In genomic region chr17:40633871-40634270, GRCh38 we compare ENCODE assay signal across 28 cellular contexts. TPM values are rescaled to one million over a fixed set of nuclear protein-coding genes. Genes with fewer than 3 reads are reported as not detected.
A peak's percentile ranks its signal among the peaks of the same experiment; 100 is the strongest.
DNase-seq lines count a peak whose midpoint lies in the region; FAIRE-seq and TF ChIP-seq lines count a peak whose summit lies in the region.
"Had no signal": no experiment of that assay in that cellular context is flagged by ENCODE, and none has a peak within 500 bp of the region (broad histone marks: within the 10 kb centered on the region; RNA-seq: fewer than 3 reads in every experiment).

No MANE protein-coding gene starts in this region.

- H3K9me3 ChIP-seq in uterus = no peaks in the 10 kb centered on the region
- H3K9me3 ChIP-seq: BLaER1, Caco-2, spleen, suprapubic skin, upper lobe of right lung had no signal

- no peak for TF ChIP-seq CTCF in neural crest cell (conservative IDR thresholded peaks at IDR 0.05)
- TF ChIP-seq CTCF in uterus (IDR thresholded peaks at IDR 0.05) = no peak

- TF ChIP-seq POLR2A in uterus (IDR thresholded peaks at IDR 0.05) = no peak

- H3K27ac ChIP-seq in uterus = no peak overlapping the region
- H3K27ac ChIP-seq: BLaER1, brain microvascular endothelial cell, KMS-11, spleen, suprapubic skin, upper lobe of right lung had no signal

- H3K27ac Mint-ChIP-seq in activated naive CD4-positive, alpha-beta T cell treated with anti-CD3 and anti-CD28 coated beads for 36 hours = peak overlapping the region; percentile 9
- no peak overlapping the region for H3K27ac Mint-ChIP-seq in activated naive CD4-positive, alpha-beta T cell treated with anti-CD3 and anti-CD28 coated beads, Interleukin-2, amount 10 ng/mL, durations not matched to agents 7 days and 5 days
- peak overlapping the region; percentile 10 for H3K27ac Mint-ChIP-seq in activated T-helper 2 cell treated with anti-CD3 and anti-CD28 coated beads, Interferon-gamma antibody, Interleukin-2, Interleukin-4, amounts not matched to agents 10 μg/mL and 5 μg/mL and 100 μg/mL, durations not matched to agents 14 hours and 24 hours and 36 hours
- peak overlapping the region; percentile 40 for H3K27ac Mint-ChIP-seq in neural crest cell (ENCODE audit: unreplicated experiment)
- H3K27ac Mint-ChIP-seq: activated CD8-positive, alpha-beta memory T cell treated with anti-CD3 and anti-CD28 coated beads, Interleukin-2, amount 10 ng/mL, durations not matched to agents 7 days and 5 days; T-helper 1 cell treated with Interleukin-12 subunit alpha and Interleukin-12 subunit beta and Interleukin-4 antibody, amounts not matched to agents 30 μg/mL and 1 μg/mL, for 36 hours had no signal

- no peak overlapping the region for H3K4me3 Mint-ChIP-seq in activated naive CD4-positive, alpha-beta T cell treated with anti-CD3 and anti-CD28 coated beads for 36 hours
- no peak overlapping the region for H3K4me3 Mint-ChIP-seq in activated naive CD4-positive, alpha-beta T cell treated with anti-CD3 and anti-CD28 coated beads, Interleukin-2, amount 10 ng/mL, durations not matched to agents 7 days and 5 days
- H3K4me3 Mint-ChIP-seq in activated T-helper 2 cell treated with anti-CD3 and anti-CD28 coated beads, Interferon-gamma antibody, Interleukin-2, Interleukin-4, amounts not matched to agents 10 μg/mL and 5 μg/mL and 100 μg/mL, durations not matched to agents 14 hours and 24 hours and 36 hours (ENCODE audit: low read depth) = no peak overlapping the region
- no peak overlapping the region for H3K4me3 Mint-ChIP-seq in neural crest cell
- H3K4me3 Mint-ChIP-seq: activated CD8-positive, alpha-beta memory T cell treated with anti-CD3 and anti-CD28 coated beads, Interleukin-2, amount 10 ng/mL, durations not matched to agents 7 days and 5 days; T-helper 1 cell treated with Interleukin-12 subunit alpha and Interleukin-12 subunit beta and Interleukin-4 antibody, amounts not matched to agents 30 μg/mL and 1 μg/mL, for 36 hours had no signal

- FAIRE-seq in HTR-8/SVneo (lab: Jason Lieb, UNC) = peak; percentile 40
- FAIRE-seq: GM18507, islet of Langerhans had no signal

- no peaks in the 10 kb centered on the region for H3K27me3 Mint-ChIP-seq in activated naive CD4-positive, alpha-beta T cell treated with anti-CD3 and anti-CD28 coated beads for 36 hours (ENCODE audit: low read depth)
- H3K27me3 Mint-ChIP-seq in activated naive CD4-positive, alpha-beta T cell treated with anti-CD3 and anti-CD28 coated beads, Interleukin-2, amount 10 ng/mL, durations not matched to agents 7 days and 5 days = no peaks in the 10 kb centered on the region
- H3K27me3 Mint-ChIP-seq in activated T-helper 2 cell treated with anti-CD3 and anti-CD28 coated beads, Interferon-gamma antibody, Interleukin-2, Interleukin-4, amounts not matched to agents 10 μg/mL and 5 μg/mL and 100 μg/mL, durations not matched to agents 14 hours and 24 hours and 36 hours (ENCODE audit: low read depth) = no peaks in the 10 kb centered on the region
- no peaks in the 10 kb centered on the region for H3K27me3 Mint-ChIP-seq in neural crest cell (ENCODE audit: low read depth)
- H3K27me3 Mint-ChIP-seq: activated CD8-positive, alpha-beta memory T cell treated with anti-CD3 and anti-CD28 coated beads, Interleukin-2, amount 10 ng/mL, durations not matched to agents 7 days and 5 days had no signal

- intact Hi-C loops in activated naive CD4-positive, alpha-beta T cell treated with anti-CD3 and anti-CD28 coated beads for 36 hours (cut with micrococcal nuclease) = no loop called here
- intact Hi-C loops in activated T-helper 2 cell treated with anti-CD3 and anti-CD28 coated beads, Interferon-gamma antibody, Interleukin-2, Interleukin-4, amounts not matched to agents 10 μg/mL and 5 μg/mL and 100 μg/mL, durations not matched to agents 14 hours and 24 hours and 36 hours (cut with micrococcal nuclease) = no loop called here
- intact Hi-C loops in uterus (cut with DNase I; ENCODE audit: low total_unique reads) = no loop called here

- peaks cover 14% of the 10 kb centered on the region for H3K4me1 Mint-ChIP-seq in activated naive CD4-positive, alpha-beta T cell treated with anti-CD3 and anti-CD28 coated beads for 36 hours (ENCODE audit: low read depth)
- peaks cover 9% of the 10 kb centered on the region for H3K4me1 Mint-ChIP-seq in activated naive CD4-positive, alpha-beta T cell treated with anti-CD3 and anti-CD28 coated beads, Interleukin-2, amount 10 ng/mL, durations not matched to agents 7 days and 5 days
- H3K4me1 Mint-ChIP-seq in activated T-helper 2 cell treated with anti-CD3 and anti-CD28 coated beads, Interferon-gamma antibody, Interleukin-2, Interleukin-4, amounts not matched to agents 10 μg/mL and 5 μg/mL and 100 μg/mL, durations not matched to agents 14 hours and 24 hours and 36 hours (ENCODE audit: low read depth) = peaks cover 20% of the 10 kb centered on the region
- H3K4me1 Mint-ChIP-seq in neural crest cell = peaks cover 9% of the 10 kb centered on the region

- H3K4me1 ChIP-seq in uterus = no peaks in the 10 kb centered on the region
- H3K4me1 ChIP-seq: BLaER1, Caco-2, upper lobe of right lung had no signal

- H3K4me3 ChIP-seq in uterus = no peak overlapping the region
- H3K4me3 ChIP-seq: BLaER1, spleen, suprapubic skin, upper lobe of right lung had no signal

- CTCF ChIA-PET in activated naive CD4-positive, alpha-beta T cell treated with anti-CD3 and anti-CD28 coated beads for 36 hours (lab: Charles Lee) = interaction anchor here (0.6 to 0.7 kb wide), 2 partner anchors 12 to 623 kb away, joined by 3 to 4 read pairs; no protein-coding TSS in a partner anchor
- CTCF ChIA-PET in activated naive CD4-positive, alpha-beta T cell treated with anti-CD3 and anti-CD28 coated beads, Interleukin-2, amount 10 ng/mL, durations not matched to agents 7 days and 5 days (lab: Charles Lee) = interaction anchor here (0.7 to 1.4 kb wide), 2 partner anchors 13 to 79 kb away, joined by 3 to 4 read pairs; no protein-coding TSS in a partner anchor

- H3K9me3 Mint-ChIP-seq in activated naive CD4-positive, alpha-beta T cell treated with anti-CD3 and anti-CD28 coated beads for 36 hours = no peaks in the 10 kb centered on the region
- no peaks in the 10 kb centered on the region for H3K9me3 Mint-ChIP-seq in activated naive CD4-positive, alpha-beta T cell treated with anti-CD3 and anti-CD28 coated beads, Interleukin-2, amount 10 ng/mL, durations not matched to agents 7 days and 5 days
- H3K9me3 Mint-ChIP-seq in activated T-helper 2 cell treated with anti-CD3 and anti-CD28 coated beads, Interferon-gamma antibody, Interleukin-2, Interleukin-4, amounts not matched to agents 10 μg/mL and 5 μg/mL and 100 μg/mL, durations not matched to agents 14 hours and 24 hours and 36 hours = no peaks in the 10 kb centered on the region
- H3K9me3 Mint-ChIP-seq in neural crest cell = no peaks in the 10 kb centered on the region
- H3K9me3 Mint-ChIP-seq: T-helper 1 cell treated with Interleukin-12 subunit alpha and Interleukin-12 subunit beta and Interleukin-4 antibody, amounts not matched to agents 30 μg/mL and 1 μg/mL, for 36 hours had no signal

- peaks cover 28% of the 10 kb centered on the region for H3K36me3 Mint-ChIP-seq in activated naive CD4-positive, alpha-beta T cell treated with anti-CD3 and anti-CD28 coated beads for 36 hours (ENCODE audit: low read depth)
- H3K36me3 Mint-ChIP-seq in activated naive CD4-positive, alpha-beta T cell treated with anti-CD3 and anti-CD28 coated beads, Interleukin-2, amount 10 ng/mL, durations not matched to agents 7 days and 5 days = peaks cover 72% of the 10 kb centered on the region
- H3K36me3 Mint-ChIP-seq in activated T-helper 2 cell treated with anti-CD3 and anti-CD28 coated beads, Interferon-gamma antibody, Interleukin-2, Interleukin-4, amounts not matched to agents 10 μg/mL and 5 μg/mL and 100 μg/mL, durations not matched to agents 14 hours and 24 hours and 36 hours (ENCODE audit: low read depth) = peaks cover 82% of the 10 kb centered on the region
- peaks cover 21% of the 10 kb centered on the region for H3K36me3 Mint-ChIP-seq in neural crest cell (ENCODE audit: low read depth)

- no peaks in the 10 kb centered on the region for H3K36me3 ChIP-seq in uterus

- H3K27me3 ChIP-seq in uterus = no peaks in the 10 kb centered on the region
- H3K27me3 ChIP-seq: BLaER1, brain microvascular endothelial cell, spleen, suprapubic skin, upper lobe of right lung had no signal

- no peak for DNase-seq in activated naive CD4-positive, alpha-beta T cell treated with anti-CD3 and anti-CD28 coated beads for 36 hours
- DNase-seq in activated naive CD4-positive, alpha-beta T cell treated with anti-CD3 and anti-CD28 coated beads, Interleukin-2, amount 10 ng/mL, durations not matched to agents 7 days and 5 days = no peak
- no peak for DNase-seq in HTR-8/SVneo (ENCODE audit: insufficient read length, low spot score)
- no peak for DNase-seq in activated T-helper 2 cell treated with anti-CD3 and anti-CD28 coated beads, Interferon-gamma antibody, Interleukin-2, Interleukin-4, amounts not matched to agents 10 μg/mL and 5 μg/mL and 100 μg/mL, durations not matched to agents 14 hours and 24 hours and 36 hours (ENCODE audit: low spot score)
- DNase-seq in neural crest cell (ENCODE audit: low read depth, low spot score) = no peak
- DNase-seq in dedifferentiated amniotic fluid mesenchymal stem cell (ENCODE audit: extremely low spot score) = no peak
- DNase-seq in SHP77 treated with DMSO at 0.1 percent for 48 hours (lab: John Stamatoyannopoulos, UW) = no peak
- no peak for DNase-seq in uterus
- DNase-seq: activated CD8-positive, alpha-beta memory T cell treated with anti-CD3 and anti-CD28 coated beads, Interleukin-2, amount 10 ng/mL, durations not matched to agents 7 days and 5 days; brain microvascular endothelial cell; Caco-2; DMS79; left ventricle myocardium superior; NCI-H1417 treated with DMSO at 0.1 percent for 48 hours; NCI-H2081; NCI-H345; NCI-H748 treated with DMSO at 0.1 percent for 48 hours; right cardiac atrium; spleen; stimulated activated CD4-positive, alpha-beta T cell treated with anti-CD3 and anti-CD28 coated beads, Interleukin-2, amount 100 ng/mL, for 48 hours; upper lobe of right lung had no signal

RNA-seq across cellular contexts. Expression of gene SMARCE1, which starts 13.7 kb away (rescaled TPM):
- total RNA-seq in activated naive CD4-positive, alpha-beta T cell treated with anti-CD3 and anti-CD28 coated beads for 36 hours = 100 to 1,000 TPM; 102 to 112 TPM
- total RNA-seq in activated T-helper 2 cell treated with anti-CD3 and anti-CD28 coated beads, Interferon-gamma antibody, Interleukin-2, Interleukin-4, amounts not matched to agents 10 μg/mL and 5 μg/mL and 100 μg/mL, durations not matched to agents 14 hours and 24 hours and 36 hours = 126 and 131 TPM in 2 replicates
- 205 and 240 TPM in 2 replicates for total RNA-seq in neural crest cell
- 100 to 1,000 TPM; 109 to 401 (median 159) TPM for total RNA-seq in uterus

RNA-seq across cellular contexts. Expression of gene KRT222, which starts 31.1 kb away (rescaled TPM):
- not detected for total RNA-seq in activated naive CD4-positive, alpha-beta T cell treated with anti-CD3 and anti-CD28 coated beads for 36 hours
- 0.43 TPM in 1 of 2 replicates, not detected in the other for total RNA-seq in activated T-helper 2 cell treated with anti-CD3 and anti-CD28 coated beads, Interferon-gamma antibody, Interleukin-2, Interleukin-4, amounts not matched to agents 10 μg/mL and 5 μg/mL and 100 μg/mL, durations not matched to agents 14 hours and 24 hours and 36 hours
- total RNA-seq in neural crest cell = 0.23 TPM in 1 of 2 replicates, not detected in the other
- 1 to 10 TPM in 3 of 4 donors, not detected in 1; 1.6 to 4.2 (median 2.6) TPM for total RNA-seq in uterus
- total RNA-seq: activated CD8-positive, alpha-beta memory T cell treated with anti-CD3 and anti-CD28 coated beads, Interleukin-2, amount 10 ng/mL, durations not matched to agents 7 days and 5 days; Caco-2; left ventricle myocardium superior; mononuclear cell had no signal
